ENCODE assay signal across 8 cellular contexts in the genomic region with DNA sequence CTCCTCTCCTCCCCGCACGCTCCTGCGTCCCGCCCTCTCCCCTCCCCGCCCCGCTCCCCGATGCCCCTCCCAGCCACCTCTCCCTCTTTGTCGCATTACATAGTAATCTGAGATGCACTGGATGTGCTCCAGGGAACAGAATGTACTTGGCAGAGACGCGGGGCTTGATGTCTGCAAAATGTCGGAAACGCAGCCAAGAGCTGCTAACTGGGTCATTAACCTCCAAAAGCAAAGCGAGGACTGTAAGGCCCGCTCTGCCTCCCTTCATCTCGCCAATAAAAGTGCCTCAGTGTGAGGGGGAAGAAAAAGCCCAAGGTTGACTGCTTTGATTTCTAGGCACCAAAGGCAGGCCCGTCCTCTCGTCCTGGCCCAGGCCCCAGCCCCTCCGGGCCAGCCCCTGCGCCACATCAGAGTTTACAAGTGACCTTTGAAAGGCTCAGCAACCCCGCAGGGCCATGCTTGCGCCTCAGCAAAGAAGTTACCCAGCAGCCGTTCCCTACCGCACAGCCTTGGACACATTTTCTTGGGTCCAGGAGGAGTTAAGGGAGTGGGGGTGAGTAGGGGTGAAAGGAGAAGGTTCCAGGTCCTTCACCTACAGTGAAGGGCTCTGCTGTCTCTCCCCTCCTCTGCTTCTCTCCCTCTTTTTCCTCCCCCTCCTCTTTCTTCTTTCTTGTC.
DNase-seq lines count a peak whose midpoint lies in the region; ATAC-seq, FAIRE-seq and TF ChIP-seq lines count a peak whose summit lies in the region.

No MANE protein-coding gene starts in this region.

- peak overlapping the region; percentile 29 to 54 for H3K9ac ChIP-seq in kidney (ENCODE audit: low read length in 2 of 2)

- H3K27me3 Mint-ChIP-seq in stimulated activated memory B cell treated with anti-CD40 and anti-IgM and Interleukin-4, amounts not matched to agents 10 μg/mL and 1 μg/mL and 100 μg/mL, for 72 hours: peaks cover 11% of the 10 kb centered on the region
- H3K27me3 Mint-ChIP-seq in activated CD4-positive, alpha-beta T cell treated with anti-CD3 and anti-CD28 coated beads, Interleukin-2, amount 10 ng/mL, durations not matched to agents 24 days and 14 days: peaks cover 15% of the 10 kb centered on the region

- no peak for TF ChIP-seq CTCF in kidney (IDR thresholded peaks at IDR 0.05; ENCODE audit: borderline replicate concordance, extremely low read depth, insufficient read depth)

- H3K9me3 Mint-ChIP-seq in stimulated activated memory B cell treated with anti-CD40 and anti-IgM and Interleukin-4, amounts not matched to agents 10 μg/mL and 1 μg/mL and 100 μg/mL, for 72 hours: no peaks in the 10 kb centered on the region
- peaks cover 6% of the 10 kb centered on the region for H3K9me3 Mint-ChIP-seq in activated CD4-positive, alpha-beta T cell treated with anti-CD3 and anti-CD28 coated beads, Interleukin-2, amount 10 ng/mL, durations not matched to agents 24 days and 14 days

- H3K4me1 Mint-ChIP-seq in stimulated activated memory B cell treated with anti-CD40 and anti-IgM and Interleukin-4, amounts not matched to agents 10 μg/mL and 1 μg/mL and 100 μg/mL, for 72 hours: peaks cover 28% of the 10 kb centered on the region
- H3K4me1 Mint-ChIP-seq in activated CD4-positive, alpha-beta T cell treated with anti-CD3 and anti-CD28 coated beads, Interleukin-2, amount 10 ng/mL, durations not matched to agents 24 days and 14 days: peaks cover 28% of the 10 kb centered on the region

- H3K4me3 ChIP-seq in kidney (ENCODE audit: low read length in 2 of 2): peak overlapping the region; percentile 71 to 82

- peak; percentile 88 for DNase-seq in H54 (ENCODE audit: insufficient read length, low spot score)
- peak; percentile 85 for DNase-seq in NCI-H526 treated with DMSO at 0.1 percent for 48 hours (lab: John Stamatoyannopoulos, UW)
- DNase-seq in cerebellar cortex (ENCODE audit: low spot score): peak; percentile 98
- peak; percentile 97 for DNase-seq in kidney
- DNase-seq in activated CD4-positive, alpha-beta T cell treated with anti-CD3 and anti-CD28 coated beads, Interleukin-2, amount 10 ng/mL, durations not matched to agents 24 days and 14 days: no peak
- DNase-seq in cortex of kidney (lab: John Stamatoyannopoulos, UW): no peak

- H3K4me1 ChIP-seq in kidney (ENCODE audit: control insufficient read depth in 1 of 2, insufficient read depth in 1 of 2, low read depth in 1 of 2, low read length in 2 of 2): peaks cover 22 to 25% of the 10 kb centered on the region in 2 donors

- H3K36me3 ChIP-seq in kidney (ENCODE audit: control insufficient read depth in 1 of 2, insufficient read depth in 2 of 2, low read length in 2 of 2): no peaks in the 10 kb centered on the region

- TF ChIP-seq POLR2A in H54 (IDR thresholded peaks at IDR 0.05; ENCODE audit: low read depth, low read length): no peak; the same call in 1 of the 2 replicates

- H3K27ac ChIP-seq in kidney (ENCODE audit: low read depth in 2 of 2, low read length in 2 of 2): peak overlapping the region; percentile 93 to 96

- peak overlapping the region; percentile 41 for H3K4me3 Mint-ChIP-seq in stimulated activated memory B cell treated with anti-CD40 and anti-IgM and Interleukin-4, amounts not matched to agents 10 μg/mL and 1 μg/mL and 100 μg/mL, for 72 hours
- H3K4me3 Mint-ChIP-seq in activated CD4-positive, alpha-beta T cell treated with anti-CD3 and anti-CD28 coated beads, Interleukin-2, amount 10 ng/mL, durations not matched to agents 24 days and 14 days: no peak overlapping the region

- no peak for ATAC-seq in stimulated activated memory B cell treated with anti-CD40 and anti-IgM and Interleukin-4, amounts not matched to agents 10 μg/mL and 1 μg/mL and 100 μg/mL, for 72 hours
- no peak for ATAC-seq in GM18873 (IDR thresholded peaks at IDR 0.05; ENCODE audit: low FRiP score, unreplicated experiment)

- H3K36me3 Mint-ChIP-seq in stimulated activated memory B cell treated with anti-CD40 and anti-IgM and Interleukin-4, amounts not matched to agents 10 μg/mL and 1 μg/mL and 100 μg/mL, for 72 hours: no peaks in the 10 kb centered on the region
- peaks cover 3% of the 10 kb centered on the region for H3K36me3 Mint-ChIP-seq in activated CD4-positive, alpha-beta T cell treated with anti-CD3 and anti-CD28 coated beads, Interleukin-2, amount 10 ng/mL, durations not matched to agents 24 days and 14 days (ENCODE audit: low read depth)

- no peaks in the 10 kb centered on the region for H3K9me3 ChIP-seq in kidney (ENCODE audit: control insufficient read depth in 1 of 2, low read length in 2 of 2)

- FAIRE-seq in H54 (lab: Jason Lieb, UNC): no peak
- FAIRE-seq in kidney (lab: Jason Lieb, UNC): no peak

- peak overlapping the region; percentile 26 for H3K27ac Mint-ChIP-seq in stimulated activated memory B cell treated with anti-CD40 and anti-IgM and Interleukin-4, amounts not matched to agents 10 μg/mL and 1 μg/mL and 100 μg/mL, for 72 hours
- no peak overlapping the region for H3K27ac Mint-ChIP-seq in activated CD4-positive, alpha-beta T cell treated with anti-CD3 and anti-CD28 coated beads, Interleukin-2, amount 10 ng/mL, durations not matched to agents 24 days and 14 days

- intact Hi-C loops in kidney (cut with DNase I): no loop called here
- intact Hi-C loops in activated CD4-positive, alpha-beta T cell treated with anti-CD3 and anti-CD28 coated beads, Interleukin-2, amount 10 ng/mL, durations not matched to agents 24 days and 14 days (cut with micrococcal nuclease): loop anchor here (10.0 kb wide), 1 partner anchor 73 kb away; no protein-coding TSS in a partner anchor

Comparison
In these comparisons a context has a peak if more than half of its experiments do, and no peak if none do; other contexts are left out.
1. DNase-seq: peak in H54 (single experiment), NCI-H526 treated with DMSO at 0.1 percent for 48 hours (single experiment), cerebellar cortex (single experiment) and kidney (single experiment); none in activated CD4-positive, alpha-beta T cell treated with anti-CD3 and anti-CD28 coated beads, Interleukin-2, amount 10 ng/mL, durations not matched to agents 24 days and 14 days (single experiment) and cortex of kidney (single experiment).